Comparison of ENCODE assay signal across 18 cellular contexts in genomic region chr7:66276363-66276762, GRCh38.
"Had no signal": no experiment of that assay in that cellular context is flagged by ENCODE, and none has a peak within 500 bp of the region (broad histone marks: within the 10 kb centered on the region; RNA-seq: fewer than 3 reads in every experiment).

No MANE protein-coding gene starts in this region.

- H3K4me3 Mint-ChIP-seq: activated naive CD8-positive, alpha-beta T cell treated with anti-CD3 and anti-CD28 coated beads for 36 hours; immature natural killer cell; natural killer cell treated with Interleukin-12 subunit alpha and Interleukin-12 subunit beta and Interleukin-15 and Interleukin-18, amount 100 ng/mL, for 72 hours had no signal

- H3K9me3 Mint-ChIP-seq: immature natural killer cell; natural killer cell treated with Interleukin-12 subunit alpha and Interleukin-12 subunit beta and Interleukin-15 and Interleukin-18, amount 100 ng/mL, for 72 hours had no signal

- H3K27ac ChIP-seq: dorsolateral prefrontal cortex, upper lobe of right lung had no signal

- H3K36me3 Mint-ChIP-seq: natural killer cell treated with Interleukin-12 subunit alpha and Interleukin-12 subunit beta and Interleukin-15 and Interleukin-18, amount 100 ng/mL, for 72 hours had no signal

- FAIRE-seq: colon had no signal

- H3K36me3 ChIP-seq: upper lobe of right lung had no signal

- H3K27me3 ChIP-seq: dorsolateral prefrontal cortex, upper lobe of right lung had no signal

- DNase-seq: activated CD4-positive, alpha-beta T cell treated with anti-CD3 and anti-CD28 coated beads, Interleukin-2, amount 50 U/mL, for 4 hours; activated naive CD8-positive, alpha-beta T cell treated with anti-CD3 and anti-CD28 coated beads for 36 hours; amniotic stem cell; caudate nucleus; dorsolateral prefrontal cortex; immature natural killer cell; left ventricle myocardium superior; mesendoderm; stimulated activated CD4-positive, alpha-beta T cell treated with anti-CD3 and anti-CD28 coated beads, Interleukin-12 subunit alpha, Interleukin-12 subunit beta, amount 100 ng/mL, for 4 hours; stimulated activated CD4-positive, alpha-beta T cell treated with anti-CD3 and anti-CD28 coated beads, Interleukin-1b, Interleukin-23, amount 100 ng/mL, for 48 hours; stimulated activated CD8-positive, alpha-beta memory T cell treated with anti-CD3 and anti-CD28 coated beads, Interleukin-4, amount 100 ng/mL, for 48 hours; stimulated activated naive CD4-positive, alpha-beta T cell; SW 1271; T-helper 2 cell; upper lobe of right lung had no signal

- H3K27ac Mint-ChIP-seq: activated naive CD8-positive, alpha-beta T cell treated with anti-CD3 and anti-CD28 coated beads for 36 hours; immature natural killer cell; natural killer cell treated with Interleukin-12 subunit alpha and Interleukin-12 subunit beta and Interleukin-15 and Interleukin-18, amount 100 ng/mL, for 72 hours had no signal

- H3K27me3 Mint-ChIP-seq: activated naive CD8-positive, alpha-beta T cell treated with anti-CD3 and anti-CD28 coated beads for 36 hours; natural killer cell treated with Interleukin-12 subunit alpha and Interleukin-12 subunit beta and Interleukin-15 and Interleukin-18, amount 100 ng/mL, for 72 hours had no signal

- H3K9me3 ChIP-seq: upper lobe of right lung had no signal

- H3K4me3 ChIP-seq: dorsolateral prefrontal cortex, upper lobe of right lung had no signal

- ATAC-seq: esophagus mucosa; left ventricle myocardium superior; natural killer cell treated with Interleukin-12 subunit alpha and Interleukin-12 subunit beta and Interleukin-15 and Interleukin-18, amount 100 ng/mL, for 72 hours; upper lobe of right lung had no signal
